In genomic region chr14:20454359-20454644, GRCh38 we compare ENCODE assay signal across 6 cellular contexts. TPM values are rescaled to one million over a fixed set of nuclear protein-coding genes. Genes with fewer than 3 reads are reported as not detected.
A peak's percentile ranks its signal among the peaks of the same experiment; 100 is the strongest.
DNase-seq lines count a peak whose midpoint lies in the region; TF ChIP-seq lines count a peak whose summit lies in the region.

No MANE protein-coding gene starts in this region.

- peak overlapping the region; percentile 87 to 95 (median 94) for H3K27ac ChIP-seq in adrenal gland
- peak overlapping the region; percentile 98 for H3K27ac ChIP-seq in muscle layer of duodenum (ENCODE audit: low read length)

- H3K9me3 ChIP-seq in MG63 (no peaks in the 10 kb centered on the region), adrenal gland (replicated peaks in 1 of 3) (no peaks in the 10 kb centered on the region), muscle layer of duodenum (ENCODE audit: control insufficient read depth in 1 of 2, low read length in 2 of 2) (no peaks in the 10 kb centered on the region)

- H3K4me1 ChIP-seq in adrenal gland (replicated peaks in 1 of 2): peaks cover 16 to 31% of the 10 kb centered on the region in 2 donors
- peaks cover 10 to 40% of the 10 kb centered on the region in 2 donors for H3K4me1 ChIP-seq in muscle layer of duodenum (ENCODE audit: control insufficient read depth in 1 of 2, insufficient read depth in 2 of 2, low read length in 2 of 2)

- DNase-seq in stimulated activated CD4-positive, alpha-beta T cell treated with anti-CD3 and anti-CD28 coated beads, Interleukin-2, amount 100 ng/mL, for 4 hours (ENCODE audit: low read depth): peak; percentile 76
- DNase-seq in stimulated activated CD4-positive, alpha-beta T cell treated with anti-CD3 and anti-CD28 coated beads, Interleukin-2, amount 100 ng/mL, for 48 hours: no peak
- DNase-seq in MG63 (no peak), adrenal gland (peak in 3 of 7 donors; percentile 86 to 91 (median 88)), occipital lobe (lab: John Stamatoyannopoulos, UW) (no peak)

- no peaks in the 10 kb centered on the region for H3K27me3 ChIP-seq in MG63
- H3K27me3 ChIP-seq in adrenal gland: no peaks in the 10 kb centered on the region
- H3K27me3 ChIP-seq in muscle layer of duodenum (ENCODE audit: low read depth, low read length): no peaks in the 10 kb centered on the region

- TF ChIP-seq CTCF in adrenal gland (IDR thresholded peaks at IDR 0.05): no peak

- intact Hi-C loops in adrenal gland (cut with DNase I): loop anchor here in 1 of 2 donors (5.0 kb wide), 1 partner anchor 37 kb away; no protein-coding TSS in a partner anchor

- WGBS in adrenal gland, 4 donors: 0 to 1% (median 0%) methylated on average over 8 to 17 of the region's 17 CpGs

- TF ChIP-seq POLR2A in adrenal gland (IDR thresholded peaks at IDR 0.05): no peak

- H3K4me3 ChIP-seq in MG63 (peak overlapping the region; percentile 93), adrenal gland (peak overlapping the region; percentile 3 to 75 (median 44)), muscle layer of duodenum (ENCODE audit: low read depth in 1 of 2, low read length in 2 of 2) (peak overlapping the region; percentile 92 to 98)

- peaks cover 33% of the 10 kb centered on the region for H3K36me3 ChIP-seq in MG63
- peaks cover 0 to 61% of the 10 kb centered on the region in 2 donors for H3K36me3 ChIP-seq in adrenal gland (replicated peaks in 1 of 2)
- peaks cover 48 to 57% of the 10 kb centered on the region in 2 donors for H3K36me3 ChIP-seq in muscle layer of duodenum (ENCODE audit: control insufficient read depth in 1 of 2, insufficient read depth in 2 of 2, low read length in 2 of 2)

RNA-seq across cellular contexts. Expression of gene OSGEP, which starts 0.3 kb away (rescaled TPM):
- 31.7 and 47.5 TPM in 2 replicates for total RNA-seq in MG63 (2014; rRNA removed; shearing (Covaris generic); ENCODE audit: low replicate concordance)
- total RNA-seq in adrenal gland (10 to 100 TPM; 25.0 to 57.2 (median 33.7) TPM), occipital lobe (36.8 TPM)
- 100 to 1,000 TPM in 2 of 3 donors, 10 to 100 TPM in 1; 31.8 to 102 (median 102) TPM for polyA plus RNA-seq in adrenal gland

RNA-seq across cellular contexts. Expression of gene APEX1, which starts 0.7 kb away (rescaled TPM):
- 145 and 217 TPM in 2 replicates for total RNA-seq in MG63 (2014; rRNA removed; shearing (Covaris generic); ENCODE audit: low replicate concordance)
- 100 to 1,000 TPM; 147 to 206 (median 166) TPM for total RNA-seq in adrenal gland
- polyA plus RNA-seq in adrenal gland: 100 to 1,000 TPM in 2 of 3 donors, 10 to 100 TPM in 1; 94.1 to 304 (median 125) TPM
- 56.9 TPM for total RNA-seq in occipital lobe

RNA-seq across cellular contexts. Expression of gene PIP4P1, which starts 6.9 kb away (rescaled TPM):
- total RNA-seq in MG63 (2014; rRNA removed; shearing (Covaris generic); ENCODE audit: low replicate concordance): 21.4 and 23.3 TPM in 2 replicates
- total RNA-seq in adrenal gland (10 to 100 TPM; 10.6 to 60.1 (median 25.6) TPM), occipital lobe (26.0 TPM)
- 10 to 100 TPM; 31.9 to 37.6 (median 36.3) TPM for polyA plus RNA-seq in adrenal gland

RNA-seq across cellular contexts. Expression of gene PNP, which starts 14.9 kb away (rescaled TPM):
- 21.3 and 26.7 TPM in 2 replicates for total RNA-seq in MG63 (2014; rRNA removed; shearing (Covaris generic); ENCODE audit: low replicate concordance)
- total RNA-seq in adrenal gland (10 to 100 TPM in 6 of 8 donors, 1 to 10 TPM in 2; 5.4 to 57.5 (median 17.0) TPM), occipital lobe (3.1 TPM)
- 100 to 1,000 TPM in 1 of 3 donors, 10 to 100 TPM in 2; 14.3 to 101 (median 25.6) TPM for polyA plus RNA-seq in adrenal gland

RNA-seq across cellular contexts. Expression of gene KLHL33, which starts 18.3 kb away (rescaled TPM):
- total RNA-seq in MG63 (2014; rRNA removed; shearing (Covaris generic); ENCODE audit: low replicate concordance): not detected in 2 replicates
- under 1 TPM in 7 of 8 donors, not detected in 1; 0.18 to 0.95 (median 0.41) TPM for total RNA-seq in adrenal gland
- under 1 TPM; 0.13 to 0.64 (median 0.17) TPM for polyA plus RNA-seq in adrenal gland
- total RNA-seq in occipital lobe: 0.31 TPM

Comparison
In these comparisons a context has a peak if more than half of its experiments do, and no peak if none do; other contexts are left out.
1. H3K4me3 ChIP-seq: peak in every context shown above with its lines; median percentile 95 in muscle layer of duodenum; 93 in MG63; 44 in adrenal gland.